ENCODE assay signal across 8 cellular contexts in the genomic region with DNA sequence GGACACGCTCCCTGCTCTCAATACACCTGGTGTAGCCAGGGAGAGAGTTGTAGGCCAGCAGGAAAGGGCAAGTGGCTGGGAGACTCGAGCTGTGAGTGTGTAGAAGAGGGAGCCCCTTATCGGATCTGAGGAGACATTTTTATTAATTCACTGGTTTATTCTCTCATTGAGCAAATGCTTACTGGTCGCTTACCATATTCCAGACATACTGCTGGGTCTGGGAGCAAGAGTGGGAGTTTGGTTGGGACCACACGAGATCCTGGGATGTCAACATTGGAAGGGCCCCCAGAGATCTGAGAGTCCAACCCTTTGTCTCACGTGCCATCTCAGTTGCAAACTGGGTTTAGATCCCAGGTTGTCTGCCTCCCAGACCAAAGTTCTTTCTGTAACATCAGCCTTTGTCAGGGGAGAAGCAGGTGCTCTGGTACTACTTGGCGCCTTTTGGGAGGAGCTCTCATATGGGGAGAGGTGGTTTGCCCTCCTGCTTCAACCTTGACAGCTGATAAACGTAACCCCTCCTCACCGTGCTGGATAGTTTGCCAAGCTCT. TPM values are rescaled to one million over a fixed set of nuclear protein-coding genes. Genes with fewer than 3 reads are reported as not detected.
DNase-seq lines count a peak whose midpoint lies in the region; ATAC-seq and TF ChIP-seq lines count a peak whose summit lies in the region.

No MANE protein-coding gene starts in this region.

- H3K4me3 Mint-ChIP-seq in activated naive CD4-positive, alpha-beta T cell treated with anti-CD3 and anti-CD28 coated beads, Interleukin-2, amount 50 U/mL, for 24 hours = peak overlapping the region; percentile 94

- intact Hi-C loops in right lobe of liver (cut with DNase I) = no loop called here

- H3K27me3 ChIP-seq in right lobe of liver = no peaks in the 10 kb centered on the region
- H3K27me3 ChIP-seq in upper lobe of left lung = peaks cover 0 to 4% (median 0%) of the 10 kb centered on the region in 4 donors

- H3K4me3 ChIP-seq in right lobe of liver = peak overlapping the region; percentile 85 to 92 (median 89)
- H3K4me3 ChIP-seq in upper lobe of left lung = peak overlapping the region; percentile 63 to 92 (median 82)

- H3K4me1 Mint-ChIP-seq in activated naive CD4-positive, alpha-beta T cell treated with anti-CD3 and anti-CD28 coated beads, Interleukin-2, amount 50 U/mL, for 24 hours = peaks cover 47% of the 10 kb centered on the region

- TF ChIP-seq CTCF in right lobe of liver (IDR thresholded peaks at IDR 0.05) (no peak), upper lobe of left lung (IDR thresholded peaks at IDR 0.05) (no peak)

- ATAC-seq in right lobe of liver (no peak), upper lobe of left lung (ENCODE audit: low FRiP score in 2 of 2) (no peak)

- no peaks in the 10 kb centered on the region for H3K9me3 Mint-ChIP-seq in activated naive CD4-positive, alpha-beta T cell treated with anti-CD3 and anti-CD28 coated beads, Interleukin-2, amount 50 U/mL, for 24 hours

- H3K36me3 Mint-ChIP-seq in activated naive CD4-positive, alpha-beta T cell treated with anti-CD3 and anti-CD28 coated beads, Interleukin-2, amount 50 U/mL, for 24 hours = peaks cover 5% of the 10 kb centered on the region

- H3K9me3 ChIP-seq in right lobe of liver (no peaks in the 10 kb centered on the region), upper lobe of left lung (no peaks in the 10 kb centered on the region)

- peak overlapping the region; percentile 90 for H3K27ac Mint-ChIP-seq in activated naive CD4-positive, alpha-beta T cell treated with anti-CD3 and anti-CD28 coated beads, Interleukin-2, amount 50 U/mL, for 24 hours

- H3K4me1 ChIP-seq in right lobe of liver (peaks cover 0 to 15% (median 3%) of the 10 kb centered on the region in 4 donors), upper lobe of left lung (peaks cover 9 to 43% (median 26%) of the 10 kb centered on the region in 4 donors)

- no peak for DNase-seq in activated naive CD4-positive, alpha-beta T cell treated with anti-CD3 and anti-CD28 coated beads, Interleukin-2, amount 50 U/mL, for 16 hours
- DNase-seq in right lobe of liver (no peak), upper lobe of left lung (no peak), SKM-1 (lab: John Stamatoyannopoulos, UW; ENCODE audit: unreplicated experiment) (no peak)
- DNase-seq in activated effector memory CD4-positive, alpha-beta T cell treated with anti-CD3 and anti-CD28 coated beads, Interleukin-2, amount 50 U/mL, for 16 hours = no peak
- DNase-seq in activated CD4-positive, alpha-beta T cell treated with anti-CD3 and anti-CD28 coated beads for 48 hours = no peak

- peak; percentile 4 for TF ChIP-seq POLR2A in right lobe of liver (IDR thresholded peaks at IDR 0.05)
- TF ChIP-seq POLR2A in upper lobe of left lung (IDR thresholded peaks at IDR 0.05) = no peak

- 2 to 3% (median 3%) methylated on average over 9 of the region's 9 CpGs for WGBS in adipose tissue, 3 donors
- 0% methylated on average over 4 of the region's 9 CpGs for WGBS in right lobe of liver (ENCODE audit: insufficient coverage, low coverage, low lambda C conversion rate, missing lambda C conversion rate)
- WGBS in upper lobe of left lung, 2 donors = 0 to 2% methylated on average over 8 to 9 of the region's 9 CpGs

- no peaks in the 10 kb centered on the region for H3K27me3 Mint-ChIP-seq in activated naive CD4-positive, alpha-beta T cell treated with anti-CD3 and anti-CD28 coated beads, Interleukin-2, amount 50 U/mL, for 24 hours

- TF ChIP-seq EP300 in upper lobe of left lung (IDR thresholded peaks at IDR 0.05) = no peak

- peaks cover 0 to 12% (median 2%) of the 10 kb centered on the region in 4 donors for H3K36me3 ChIP-seq in right lobe of liver
- peaks cover 0 to 27% (median 16%) of the 10 kb centered on the region in 4 donors for H3K36me3 ChIP-seq in upper lobe of left lung

- H3K27ac ChIP-seq in adipose tissue (ENCODE audit: low read depth, low read length) (peak overlapping the region; percentile 80), right lobe of liver (peak overlapping the region; percentile 49 to 65 (median 59)), upper lobe of left lung (peak overlapping the region; percentile 89 to 95 (median 92))

RNA-seq across cellular contexts. Expression of gene TMEM222, which starts 0.7 kb away (rescaled TPM):
- polyA plus RNA-seq in adipose tissue = 10 to 100 TPM; 27.1 to 44.9 (median 27.2) TPM
- 10 to 100 TPM; 15.1 to 22.6 (median 19.1) TPM for total RNA-seq in right lobe of liver
- 10 to 100 TPM; 11.5 to 43.9 (median 30.1) TPM for total RNA-seq in upper lobe of left lung

RNA-seq across cellular contexts. Expression of gene SYTL1, which starts 19.2 kb away (rescaled TPM):
- 100 to 1,000 TPM in 1 of 3 donors, 10 to 100 TPM in 1, under 1 TPM in 1; 0.67 to 104 (median 12.5) TPM for polyA plus RNA-seq in adipose tissue
- 1 to 10 TPM in 1 of 6 experiments, under 1 TPM in 5; 0.37 to 1.7 (median 0.80) TPM for total RNA-seq in right lobe of liver
- 10 to 100 TPM; 28.7 to 74.4 (median 44.1) TPM for total RNA-seq in upper lobe of left lung

RNA-seq across cellular contexts. Expression of gene MAP3K6, which starts 44.1 kb away (rescaled TPM):
- 10 to 100 TPM; 16.5 to 93.0 (median 56.0) TPM for polyA plus RNA-seq in adipose tissue
- total RNA-seq in right lobe of liver = 10 to 100 TPM in 2 of 6 experiments, 1 to 10 TPM in 4; 4.3 to 14.9 (median 5.6) TPM
- 100 to 1,000 TPM in 4 of 6 donors, 10 to 100 TPM in 2; 36.6 to 302 (median 118) TPM for total RNA-seq in upper lobe of left lung

RNA-seq across cellular contexts. Expression of gene FCN3, which starts 52.0 kb away (rescaled TPM):
- polyA plus RNA-seq in adipose tissue = 100 to 1,000 TPM in 1 of 3 donors, 10 to 100 TPM in 1, 1 to 10 TPM in 1; 8.8 to 133 (median 63.9) TPM
- 100 to 1,000 TPM in 4 of 6 experiments, 10 to 100 TPM in 2; 81.6 to 213 (median 111) TPM for total RNA-seq in right lobe of liver
- total RNA-seq in upper lobe of left lung = 1,000 to 10,000 TPM in 1 of 6 donors, 100 to 1,000 TPM in 5; 145 to 1,319 (median 555) TPM

Comparison
In these comparisons a context has a peak if more than half of its experiments do, and no peak if none do; other contexts are left out.
1. RNA of gene SYTL1, which starts 19.2 kb away (total RNA-seq): 28.7 to 74.4 TPM in upper lobe of left lung; 0.37 to 1.7 TPM in right lobe of liver; every median in the first group is over 10 times any median in the second.
2. Peak in every context shown above with its lines, with median percentiles within 50 percentile points of each other: H3K27ac ChIP-seq.